Comparison of ENCODE assay signal across 9 cellular contexts in the genomic region with DNA sequence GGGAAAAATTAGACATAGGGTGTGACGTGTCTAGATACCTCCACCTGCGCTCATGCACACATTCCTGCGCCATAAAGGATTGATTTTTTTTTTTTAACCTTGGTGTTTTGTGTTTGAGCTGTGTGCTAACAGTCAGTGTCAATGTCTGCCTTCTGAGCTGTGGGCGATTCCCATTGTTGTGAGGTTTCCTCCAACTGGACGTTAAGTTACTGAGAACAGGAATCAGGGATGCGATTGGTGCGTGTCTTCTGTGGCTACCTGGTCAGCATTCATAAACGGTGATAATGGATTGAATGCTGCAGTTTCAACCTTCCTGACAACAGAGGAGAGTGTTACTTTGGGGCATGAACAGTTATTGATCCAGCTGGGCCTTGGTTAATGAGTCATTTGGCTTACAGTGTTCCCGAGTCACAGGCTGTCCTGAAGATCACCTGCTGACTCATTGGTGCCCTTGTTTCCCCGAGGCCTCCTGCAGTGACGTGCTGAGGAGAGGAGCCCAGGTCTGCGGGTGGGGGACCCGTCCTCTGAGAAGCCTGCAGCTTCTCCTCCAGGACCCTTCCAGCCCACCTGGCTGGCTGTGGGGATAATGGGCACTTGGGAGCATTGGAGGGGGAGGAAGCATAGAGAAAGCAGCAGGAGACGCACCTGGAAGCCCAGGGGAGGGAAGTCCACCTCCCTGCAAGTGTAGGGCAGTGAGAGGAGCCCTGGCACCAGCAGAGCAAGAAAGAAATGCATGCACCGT. TPM values are rescaled to one million over a fixed set of nuclear protein-coding genes. Genes with fewer than 3 reads are reported as not detected.
DNase-seq lines count a peak whose midpoint lies in the region; ATAC-seq and TF ChIP-seq lines count a peak whose summit lies in the region.
"Had no signal": no experiment of that assay in that cellular context is flagged by ENCODE, and none has a peak within 500 bp of the region (broad histone marks: within the 10 kb centered on the region; RNA-seq: fewer than 3 reads in every experiment).

No MANE protein-coding gene starts in this region.

- no peak overlapping the region for H4K5ac ChIP-seq in mesendoderm (ENCODE audit: low read length)

- H3K27me3 Mint-ChIP-seq in MCF 10A (ENCODE audit: insufficient read depth, unreplicated experiment) = no peaks in the 10 kb centered on the region

- H3K36me3 ChIP-seq in mesendoderm (ENCODE audit: control insufficient read depth, insufficient read depth, low read length) = no peaks in the 10 kb centered on the region

- TF ChIP-seq CTCF in MCF 10A (IDR thresholded peaks at IDR 0.05; ENCODE audit: unreplicated experiment) = no peak

- no peak overlapping the region for H3K4ac ChIP-seq in mesendoderm (ENCODE audit: low read depth, low read length)

- no peak overlapping the region for H2AK5ac ChIP-seq in mesendoderm (ENCODE audit: low read length)

- H3K27ac Mint-ChIP-seq in MCF 10A (ENCODE audit: low read depth, unreplicated experiment) = peak overlapping the region; percentile 37

- intact Hi-C loops in MCF 10A (cut with micrococcal nuclease) = no loop called here

- H3K23ac ChIP-seq in mesendoderm (ENCODE audit: low read length) = no peak overlapping the region

- peak; percentile 77 for DNase-seq in DMS53 treated with DMSO at 0.1 percent for 48 hours (lab: John Stamatoyannopoulos, UW; ENCODE audit: unreplicated experiment)
- peak; percentile 46 for DNase-seq in HuH-7.5 (ENCODE audit: low spot score)
- DNase-seq in MCF 10A (ENCODE audit: unreplicated experiment) = peak; percentile 75
- peak; percentile 18 for DNase-seq in mesendoderm
- no peak for DNase-seq in NCI-H510A (lab: John Stamatoyannopoulos, UW)
- DNase-seq: KG1 had no signal

- no peak overlapping the region for H2BK5ac ChIP-seq in mesendoderm (ENCODE audit: low read length)

- H3K4me1 Mint-ChIP-seq in MCF 10A (ENCODE audit: insufficient read depth, unreplicated experiment) = peaks cover 25% of the 10 kb centered on the region

- H3K4me3 ChIP-seq in mesendoderm (ENCODE audit: low read length) = no peak overlapping the region

- H3K9me3 Mint-ChIP-seq in MCF 10A (ENCODE audit: unreplicated experiment) = no peaks in the 10 kb centered on the region

- H3K4me1 ChIP-seq in mesendoderm (ENCODE audit: control insufficient read depth, low read depth, low read length) = no peaks in the 10 kb centered on the region

- no peak overlapping the region for H3K4me2 ChIP-seq in mesendoderm (ENCODE audit: low read length)

- no TSS peak for BruUV-seq in MCF 10A (replicated peaks; lab: Mats Ljungman, UMichigan)

- H3K36me3 Mint-ChIP-seq in MCF 10A (ENCODE audit: insufficient read depth, unreplicated experiment) = peaks cover 5% of the 10 kb centered on the region

- POLR2A ChIA-PET in MCF 10A (lab: Yijun Ruan, JAX) = interaction anchor here (0.7 to 2.5 kb wide), 4 partner anchors 38 to 186 kb away, joined by 4 to 8 read pairs (median 4); no protein-coding TSS in a partner anchor

- no peak overlapping the region for H2BK120ac ChIP-seq in mesendoderm (ENCODE audit: low read depth, low read length)

- H3K27ac ChIP-seq in mesendoderm (ENCODE audit: low read depth, low read length) = no peak overlapping the region

- H2BK15ac ChIP-seq in mesendoderm (replicated peaks; ENCODE audit: low read depth) = no peak overlapping the region

- ATAC-seq in HG03469 (IDR thresholded peaks at IDR 0.05; ENCODE audit: unreplicated experiment) = no peak
- no peak for ATAC-seq in GM19035 (IDR thresholded peaks at IDR 0.05; ENCODE audit: unreplicated experiment)
- no peak for ATAC-seq in GM19467 (IDR thresholded peaks at IDR 0.05; ENCODE audit: unreplicated experiment)

- H3K9ac ChIP-seq in mesendoderm (ENCODE audit: low read length) = no peak overlapping the region

- H3K79me2 ChIP-seq in mesendoderm (ENCODE audit: control insufficient read depth, insufficient read depth, low read length) = no peaks in the 10 kb centered on the region

- no peaks in the 10 kb centered on the region for H3K79me1 ChIP-seq in mesendoderm (ENCODE audit: low read length)

- CTCF ChIA-PET in MCF 10A (lab: Yijun Ruan, JAX) = interaction anchor here (0.5 to 2.5 kb wide), 7 partner anchors 12 to 159 kb away, joined by 3 to 8 read pairs (median 4); no protein-coding TSS in a partner anchor

- H3K27me3 ChIP-seq in mesendoderm (ENCODE audit: insufficient read depth, low read length, poor library complexity) = no peaks in the 10 kb centered on the region

- H3K18ac ChIP-seq in mesendoderm (ENCODE audit: low read length) = no peak overlapping the region

- peak overlapping the region; percentile 38 for H3K4me3 Mint-ChIP-seq in MCF 10A (ENCODE audit: unreplicated experiment)

- no CpG with 5 or more reads among the region's 15 CpGs for WGBS in mesendoderm (ENCODE audit: extremely low coverage, insufficient coverage, low lambda C conversion rate)

- H3K56ac ChIP-seq in mesendoderm (ENCODE audit: low read length) = no peak overlapping the region

- H4K8ac ChIP-seq in mesendoderm (ENCODE audit: low read depth, low read length) = no peak overlapping the region

RNA-seq across cellular contexts. Expression of a gene that starts 25.8 kb away (rescaled TPM):
- 3.0 TPM in 2 replicates for total RNA-seq in MCF 10A (2022)
- 23.0 TPM for polyA plus RNA-seq in mesendoderm (2013, experiment 1 of 2)
- polyA plus RNA-seq in mesendoderm (2013, experiment 2 of 2) = 22.3 TPM
